Comparison of ENCODE assay signal across 11 cellular contexts in genomic region chr11:86251285-86251830, GRCh38. TPM values are rescaled to one million over a fixed set of nuclear protein-coding genes. Genes with fewer than 3 reads are reported as not detected.
DNase-seq lines count a peak whose midpoint lies in the region; ATAC-seq and TF ChIP-seq lines count a peak whose summit lies in the region.
"Had no signal": no experiment of that assay in that cellular context is flagged by ENCODE, and none has a peak within 500 bp of the region (broad histone marks: within the 10 kb centered on the region; RNA-seq: fewer than 3 reads in every experiment).

No MANE protein-coding gene starts in this region.

- H3K9ac ChIP-seq in OCI-LY1 (ENCODE audit: low read length): peak overlapping the region; percentile 29; the same call in 1 of the 2 replicates
- H3K9ac ChIP-seq in endocrine pancreas (ENCODE audit: control insufficient read depth, insufficient read depth, low read length): no peak overlapping the region

- H3K36me3 ChIP-seq in OCI-LY1 (ENCODE audit: insufficient read depth, low read length) (peaks cover 39% of the 10 kb centered on the region), endocrine pancreas (ENCODE audit: control insufficient read depth, insufficient read depth, low read length) (no peaks in the 10 kb centered on the region), body of pancreas (replicated peaks in 1 of 2; ENCODE audit: insufficient read depth in 1 of 2, low read depth in 2 of 2) (no peaks in the 10 kb centered on the region)

- H3F3A ChIP-seq in OCI-LY1 (ENCODE audit: insufficient read depth, low read length): no peaks in the 10 kb centered on the region

- no peak for DNase-seq in AG10803 (ENCODE audit: low read depth)
- DNase-seq in body of pancreas: no peak
- no peak for DNase-seq in NCI-H1694 (lab: John Stamatoyannopoulos, UW)
- DNase-seq in iPS-NIHi11 (ENCODE audit: low spot score): no peak
- DNase-seq in NOMO-1 treated with dmso at 0.1 percent for 144 hours (lab: John Stamatoyannopoulos, UW; ENCODE audit: unreplicated experiment): no peak
- DNase-seq: COR-L47, NCI-H526 had no signal

- H3K79me2 ChIP-seq in OCI-LY1 (ENCODE audit: insufficient read depth, low read length): peaks cover 83% of the 10 kb centered on the region

- H3K4me3 ChIP-seq in AG10803 (ENCODE audit: low read length) (peak overlapping the region; percentile 44), OCI-LY1 (ENCODE audit: low read depth, low read length, poor library complexity, severe bottlenecking) (no peak overlapping the region), endocrine pancreas (ENCODE audit: control insufficient read depth, insufficient read depth, low read length) (peak overlapping the region; percentile 22), body of pancreas (no peak overlapping the region)

- no peaks in the 10 kb centered on the region for H3K9me2 ChIP-seq in OCI-LY1 (ENCODE audit: low read depth, low read length)

- peaks cover 53% of the 10 kb centered on the region for H3K4me1 ChIP-seq in OCI-LY1 (ENCODE audit: insufficient read depth, low read length, severe bottlenecking)
- peaks cover 24% of the 10 kb centered on the region for H3K4me1 ChIP-seq in endocrine pancreas (ENCODE audit: control insufficient read depth, insufficient read depth, low read length)
- H3K4me1 ChIP-seq in body of pancreas: peaks cover 32% of the 10 kb centered on the region

- no peaks in the 10 kb centered on the region for H3K27me3 ChIP-seq in OCI-LY1 (ENCODE audit: insufficient read depth, low read length)
- no peaks in the 10 kb centered on the region for H3K27me3 ChIP-seq in endocrine pancreas (ENCODE audit: control insufficient read depth, insufficient read depth, low read length)
- no peaks in the 10 kb centered on the region for H3K27me3 ChIP-seq in body of pancreas

- intact Hi-C loops in body of pancreas (cut with DNase I): no loop called here

- no peaks in the 10 kb centered on the region for H4K20me1 ChIP-seq in OCI-LY1 (ENCODE audit: insufficient read depth, low read length)

- no peak overlapping the region for H2AFZ ChIP-seq in OCI-LY1 (ENCODE audit: low read length)

- H3K9me3 ChIP-seq in OCI-LY1 (ENCODE audit: low read length): no peaks in the 10 kb centered on the region
- no peaks in the 10 kb centered on the region for H3K9me3 ChIP-seq in endocrine pancreas (ENCODE audit: control insufficient read depth, low read length)
- H3K9me3 ChIP-seq in body of pancreas: no peaks in the 10 kb centered on the region

- 82 to 83% methylated on average over 3 of the region's 3 CpGs for WGBS in body of pancreas, 2 donors

- H3K27ac ChIP-seq in OCI-LY1 (ENCODE audit: low read depth, low read length, poor library complexity, severe bottlenecking) (peak overlapping the region; percentile 30), body of pancreas (no peak overlapping the region)

- TF ChIP-seq POLR2A in body of pancreas (IDR thresholded peaks at IDR 0.05): no peak

- no peak for TF ChIP-seq CTCF in AG10803 (conservative IDR thresholded peaks at IDR 0.05; ENCODE audit: low read length)
- TF ChIP-seq CTCF in OCI-LY1 (IDR thresholded peaks at IDR 0.05; ENCODE audit: low read length): no peak
- no peak for TF ChIP-seq CTCF in body of pancreas (IDR thresholded peaks at IDR 0.05)

- ATAC-seq in GM19351 (IDR thresholded peaks at IDR 0.05; ENCODE audit: unreplicated experiment) (peak; percentile 28), body of pancreas (no peak)
- ATAC-seq: sciatic nerve had no signal

- H3K4me2 ChIP-seq in OCI-LY1 (ENCODE audit: low read length): peak overlapping the region; percentile 52

RNA-seq across cellular contexts. Expression of gene EED, which starts 6.8 kb away (rescaled TPM):
- total RNA-seq in body of pancreas: 10 to 100 TPM; 14.5 to 20.1 TPM

RNA-seq across cellular contexts. Expression of gene HIKESHI, which starts 50.7 kb away (rescaled TPM):
- 10 to 100 TPM in 1 of 2 donors, 1 to 10 TPM in 1; 9.2 to 18.9 TPM for total RNA-seq in body of pancreas

Comparison
In these comparisons a context has a peak if more than half of its experiments do, and no peak if none do; other contexts are left out.
1. H3K4me3 ChIP-seq: peak in AG10803 (single experiment) and endocrine pancreas (single experiment); none in OCI-LY1 (single experiment) and body of pancreas (0 of 2).